ENCODE assay signal across 28 cellular contexts in genomic region chr17:6085812-6086211, GRCh38. TPM values are rescaled to one million over a fixed set of nuclear protein-coding genes. Genes with fewer than 3 reads are reported as not detected.
DNase-seq lines count a peak whose midpoint lies in the region; ATAC-seq, FAIRE-seq and TF ChIP-seq lines count a peak whose summit lies in the region.
"Had no signal": no experiment of that assay in that cellular context is flagged by ENCODE, and none has a peak within 500 bp of the region (broad histone marks: within the 10 kb centered on the region; RNA-seq: fewer than 3 reads in every experiment).

No MANE protein-coding gene starts in this region.

- no peak overlapping the region for H3K27ac ChIP-seq in HepG2 (ENCODE audit: extremely low read length, insufficient read depth, low read length)
- H3K27ac ChIP-seq in right lobe of liver = no peak overlapping the region
- H3K27ac ChIP-seq in neuronal stem cell (replicated peaks; ENCODE audit: low read length) = no peak overlapping the region
- H3K27ac ChIP-seq: BLaER1 treated with 17β-estradiol and CSF1 and Interleukin-3, amounts not matched to agents 10 nM and 100 nM; GM23248; Peyer's patch; SK-N-MC had no signal

- POLR2A ChIA-PET in HepG2 (lab: Yijun Ruan, JAX) = no interaction called here
- POLR2A ChIA-PET in WTC11 (lab: Charles Lee) = interaction anchor here (1.3 kb wide), 1 partner anchor 9 kb away, joined by 3 read pairs; no protein-coding TSS in a partner anchor

- no peak overlapping the region for H2BK5ac ChIP-seq in neuronal stem cell (ENCODE audit: low read length)

- TF ChIP-seq EP300 in HepG2 (IDR thresholded peaks at IDR 0.05; ENCODE audit: low read depth in 2 of 2, low read length in 2 of 2) (no peak), HepG2 (CRISPR knock-in tag; IDR thresholded peaks at IDR 0.05; ENCODE audit: borderline replicate concordance) (no peak)

- H3K36me3 ChIP-seq in HepG2 (replicated peaks in 1 of 2; ENCODE audit: control insufficient read depth in 1 of 2, insufficient read depth in 2 of 2, low read length in 2 of 2) (no peaks in the 10 kb centered on the region), right lobe of liver (no peaks in the 10 kb centered on the region), neuronal stem cell (replicated peaks in 1 of 2; ENCODE audit: control insufficient read depth in 2 of 2, insufficient read depth in 2 of 2, low read length in 2 of 2) (peaks cover 14 to 69% of the 10 kb centered on the region in 2 donors)
- H3K36me3 ChIP-seq: BLaER1 treated with 17β-estradiol and CSF1 and Interleukin-3, amounts not matched to agents 10 nM and 100 nM; MG63 had no signal

- peak overlapping the region; percentile 58 for H2BK120ac ChIP-seq in neuronal stem cell (ENCODE audit: low read depth, low read length)

- TF ChIP-seq CTCF in HepG2 (CRISPR knock-in tag; IDR thresholded peaks at IDR 0.05) (no peak), right lobe of liver (IDR thresholded peaks at IDR 0.05) (no peak), WTC11 (IDR thresholded peaks at IDR 0.05) (no peak)

- in situ Hi-C loops in HepG2 (cut with HindIII; ENCODE audit: extremely low pct_ligation_motif_present, low pct_unique_long_range_greater_than_20kb) = no loop called here

- no peak overlapping the region for H3K4me3 Mint-ChIP-seq in WTC11
- H3K4me3 Mint-ChIP-seq: CD4-positive, alpha-beta T cell had no signal

- H3K23ac ChIP-seq in neuronal stem cell (ENCODE audit: low read depth, low read length, poor library complexity) = peak overlapping the region; percentile 71

- FAIRE-seq in HepG2 (lab: Jason Lieb, UNC) = no peak
- FAIRE-seq: A204.1, G401.6 had no signal

- H3K27me3 Mint-ChIP-seq in WTC11 (ENCODE audit: low read depth) = no peaks in the 10 kb centered on the region
- H3K27me3 Mint-ChIP-seq: CD4-positive, alpha-beta T cell had no signal

- 14% methylated on average over 4 of the region's 9 CpGs for WGBS in HepG2 (ENCODE audit: low lambda C conversion rate)
- 73% methylated on average over 6 of the region's 9 CpGs for WGBS in right lobe of liver (ENCODE audit: insufficient coverage, low coverage, low lambda C conversion rate, missing lambda C conversion rate)
- WGBS in neuronal stem cell (ENCODE audit: extremely low coverage in 2 of 2, insufficient read length in 2 of 2, insufficient replicate concordance in 1 of 2), 2 donors = no CpG with 5 or more reads among the region's 9 CpGs

- DNase-seq in HepG2 (ENCODE audit: low spot score) = no peak
- no peak for DNase-seq in right lobe of liver
- no peak for DNase-seq in WTC11 (ENCODE audit: low spot score)
- DNase-seq in neuronal stem cell (ENCODE audit: low spot score) = no peak
- DNase-seq in AG08395 (ENCODE audit: low spot score) = no peak
- no peak for DNase-seq in NCI-H1105 treated with DMSO at 0.1 percent for 48 hours (lab: John Stamatoyannopoulos, UW)
- no peak for DNase-seq in T-helper 1 cell
- DNase-seq: AML-193; CD4-positive, alpha-beta T cell; COR-L47; DMS53; GM23248; H7; KG1; MG63; NCI-H1417; NCI-H1694; NCI-H2081; NCI-H226; NCI-H510A; NCI-H774; Peyer's patch; SHP77 treated with DMSO at 0.1 percent for 48 hours had no signal

- H3K36me3 Mint-ChIP-seq in WTC11 = peaks cover 11% of the 10 kb centered on the region

- H3K9ac ChIP-seq in HepG2 (ENCODE audit: insufficient read depth, low read depth, low read length) = no peak overlapping the region
- no peak overlapping the region for H3K9ac ChIP-seq in neuronal stem cell (ENCODE audit: low read depth, low read length, poor library complexity)
- H3K9ac ChIP-seq: BLaER1 treated with 17β-estradiol and CSF1 and Interleukin-3, amounts not matched to agents 10 nM and 100 nM; GM23248 had no signal

- H3K79me1 ChIP-seq in neuronal stem cell (ENCODE audit: low read depth, low read length) = no peaks in the 10 kb centered on the region

- H2AK5ac ChIP-seq in neuronal stem cell (ENCODE audit: low read depth, low read length) = peak overlapping the region; percentile 31

- no peaks in the 10 kb centered on the region for H3K79me2 ChIP-seq in HepG2 (ENCODE audit: insufficient read depth, low read length)

- TF ChIP-seq POLR2A in HepG2 (IDR thresholded peaks at IDR 0.05; ENCODE audit: insufficient read depth in 1 of 2, low read depth in 2 of 2, low read length in 2 of 2) (no peak), right lobe of liver (IDR thresholded peaks at IDR 0.05) (no peak)

- H3K4me1 ChIP-seq in HepG2 (ENCODE audit: insufficient read depth, low read length) (no peaks in the 10 kb centered on the region), right lobe of liver (no peaks in the 10 kb centered on the region), neuronal stem cell (ENCODE audit: control insufficient read depth in 2 of 2, insufficient read depth in 1 of 2, low read depth in 1 of 2, low read length in 2 of 2) (peaks cover 12 to 17% of the 10 kb centered on the region in 2 donors)
- H3K4me1 ChIP-seq: BLaER1 treated with 17β-estradiol and CSF1 and Interleukin-3, amounts not matched to agents 10 nM and 100 nM; Peyer's patch had no signal

- no peak overlapping the region for H3K4ac ChIP-seq in neuronal stem cell (ENCODE audit: low read length)

- H3K4me2 ChIP-seq in HepG2 (ENCODE audit: low read depth, low read length) (no peak overlapping the region), neuronal stem cell (ENCODE audit: insufficient read depth, low read length, poor library complexity, severe bottlenecking) (no peak overlapping the region)
- H3K4me2 ChIP-seq: BLaER1 treated with 17β-estradiol and CSF1 and Interleukin-3, amounts not matched to agents 10 nM and 100 nM had no signal

- no peak overlapping the region for H3K27ac Mint-ChIP-seq in WTC11
- H3K27ac Mint-ChIP-seq: CD4-positive, alpha-beta T cell had no signal

- no peaks in the 10 kb centered on the region for H4K20me1 ChIP-seq in HepG2 (ENCODE audit: insufficient read depth, low read length)

- H3K14ac ChIP-seq in neuronal stem cell (ENCODE audit: low read length) = no peak overlapping the region

- H2BK15ac ChIP-seq in neuronal stem cell (ENCODE audit: low read length) = no peak overlapping the region

- no peak overlapping the region for H2AFZ ChIP-seq in HepG2 (ENCODE audit: low read length)
- no peak overlapping the region for H2AFZ ChIP-seq in neuronal stem cell (ENCODE audit: low read length)
- H2AFZ ChIP-seq: GM23248 had no signal

- H3K4me3 ChIP-seq in HepG2 (replicated peaks in 1 of 3; ENCODE audit: insufficient read depth in 1 of 3, low read depth in 2 of 3, low read length in 3 of 3) (no peak overlapping the region), right lobe of liver (no peak overlapping the region), neuronal stem cell (ENCODE audit: low read length in 2 of 2) (no peak overlapping the region)
- H3K4me3 ChIP-seq: BLaER1 treated with 17β-estradiol and CSF1 and Interleukin-3, amounts not matched to agents 10 nM and 100 nM; GM23248; MG63; Peyer's patch; SK-N-MC had no signal

- ATAC-seq in HepG2 (no peak), right lobe of liver (no peak), WTC11 (peak; percentile 57), HG02759 (IDR thresholded peaks at IDR 0.05; ENCODE audit: unreplicated experiment) (no peak)

- no peak for TF ChIP-seq RAD21 in HepG2 (CRISPR knock-in tag; IDR thresholded peaks at IDR 0.05)

- H2BK12ac ChIP-seq in neuronal stem cell (ENCODE audit: low read length) = peak overlapping the region; percentile 94

- no peaks in the 10 kb centered on the region for H3K9me3 ChIP-seq in HepG2 (ENCODE audit: low read length)
- no peaks in the 10 kb centered on the region for H3K9me3 ChIP-seq in right lobe of liver
- H3K9me3 ChIP-seq in neuronal stem cell (replicated peaks in 1 of 2; ENCODE audit: control insufficient read depth in 2 of 2, insufficient read depth in 1 of 2, low read depth in 1 of 2, low read length in 2 of 2) = no peaks in the 10 kb centered on the region
- H3K9me3 ChIP-seq: BLaER1 treated with 17β-estradiol and CSF1 and Interleukin-3, amounts not matched to agents 10 nM and 100 nM; MG63; Peyer's patch had no signal

- CTCF ChIA-PET in HepG2 (lab: Yijun Ruan, JAX; ENCODE audit: low intra/inter-chr PET ratio, low total read pairs) (no interaction called here), WTC11 (lab: Charles Lee) (no interaction called here)

- no TSS peak for BruUV-seq in HepG2 (replicated peaks; lab: Mats Ljungman, UMichigan)

- peaks cover 4 to 11% of the 10 kb centered on the region in 2 experiments; a peak in 2 of 5 replicates for H3K27me3 ChIP-seq in HepG2 (ENCODE audit: control insufficient read depth in 1 of 2, insufficient read depth in 2 of 2, low read length in 2 of 2)
- no peaks in the 10 kb centered on the region for H3K27me3 ChIP-seq in right lobe of liver
- H3K27me3 ChIP-seq in neuronal stem cell (ENCODE audit: control insufficient read depth in 3 of 3, insufficient read depth in 3 of 3, low read depth in 1 of 3, low read length in 3 of 3) = no peaks in the 10 kb centered on the region
- H3K27me3 ChIP-seq: BLaER1 treated with 17β-estradiol and CSF1 and Interleukin-3, amounts not matched to agents 10 nM and 100 nM; MG63; Peyer's patch had no signal

- H3K9me3 Mint-ChIP-seq in WTC11 = no peaks in the 10 kb centered on the region
- H3K9me3 Mint-ChIP-seq: CD4-positive, alpha-beta T cell had no signal

- no peak overlapping the region for H4K8ac ChIP-seq in neuronal stem cell (ENCODE audit: low read depth, low read length)

- H3K4me1 Mint-ChIP-seq in WTC11 = peaks cover 22% of the 10 kb centered on the region

- intact Hi-C loops in HepG2 (cut with micrococcal nuclease; ENCODE audit: unreplicated experiment) = no loop called here
- intact Hi-C loops in right lobe of liver (cut with DNase I) = no loop called here

- peak overlapping the region; percentile 89 for H3K18ac ChIP-seq in neuronal stem cell (ENCODE audit: low read length)

- H4K91ac ChIP-seq in neuronal stem cell (ENCODE audit: low read depth, low read length, poor library complexity) = no peak overlapping the region

RNA-seq across cellular contexts. Expression of gene WSCD1, which starts 15.6 kb away (rescaled TPM):
- total RNA-seq in HepG2 (2016; rRNA removed; fragmentation: Illumina TruSeq; extraction: Trizol) (2.2 and 2.7 TPM in 2 replicates), right lobe of liver (1 to 10 TPM; 1.3 to 4.6 (median 1.6) TPM), WTC11 (2021) (57.5 to 80.2 TPM (median 71.9 TPM) in 3 replicates)
- 1.3 and 1.5 TPM in 2 replicates for total RNA-seq in HepG2 (2016; cell fraction: cytosol; rRNA removed; fragmentation: Illumina TruSeq; extraction: Trizol; ENCODE audit: low read depth)
- total RNA-seq in HepG2 (2016; cell fraction: insoluble cytoplasmic fraction; rRNA removed; fragmentation: Illumina TruSeq; extraction: Trizol) = 2.3 and 2.6 TPM in 2 replicates
- 3.8 TPM in 2 replicates for total RNA-seq in HepG2 (2016; cell fraction: membrane; rRNA removed; fragmentation: Illumina TruSeq; extraction: Trizol)
- 1.4 and 1.6 TPM in 2 replicates for total RNA-seq in HepG2 (2016; cell fraction: nucleus; rRNA removed; fragmentation: Illumina TruSeq; extraction: Trizol)
- polyA plus RNA-seq in HepG2 (2011; rRNA removed) = 0.24 and 0.50 TPM in 2 replicates
- polyA plus RNA-seq in HepG2 (2011; cell fraction: cytosol; rRNA removed) = 0.60 and 0.71 TPM in 2 replicates
- 0.48 and 0.57 TPM in 2 replicates for polyA plus RNA-seq in HepG2 (2011; cell fraction: nucleus; rRNA removed)
- 0.43 and 0.65 TPM in 2 replicates for polyA plus RNA-seq in HepG2 (2012)
- 1.2 and 1.5 TPM in 2 replicates for polyA plus RNA-seq in HepG2 (2016; cell fraction: cytosol; fragmentation: Illumina TruSeq; extraction: Trizol; ENCODE audit: low read depth)
- 2.5 and 3.8 TPM in 2 replicates for polyA plus RNA-seq in HepG2 (2016; cell fraction: insoluble cytoplasmic fraction; fragmentation: Illumina TruSeq; extraction: Trizol; ENCODE audit: low read depth)
- 2.6 and 3.4 TPM in 2 replicates for polyA plus RNA-seq in HepG2 (2016; cell fraction: membrane; fragmentation: Illumina TruSeq; extraction: Trizol; ENCODE audit: low read depth)
- polyA plus RNA-seq in HepG2 (2016; cell fraction: nucleus; fragmentation: Illumina TruSeq; extraction: Trizol; ENCODE audit: insufficient read depth, low read depth) = 2.0 and 2.1 TPM in 2 replicates
- 1.2 TPM in 1 of 2 replicates, not detected in the other for polyA minus RNA-seq in HepG2 (2011; rRNA and poly(A)+ RNA removed; ENCODE audit: low replicate concordance)
- 0.69 and 0.70 TPM in 2 replicates for polyA minus RNA-seq in HepG2 (2011; cell fraction: cytosol; rRNA and poly(A)+ RNA removed)
- polyA minus RNA-seq in HepG2 (2011; cell fraction: nucleus; rRNA and poly(A)+ RNA removed) = 0.12 and 0.13 TPM in 2 replicates
- polyA plus RNA-seq in neuronal stem cell (2013, experiment 1 of 2) = 19.9 TPM
- polyA plus RNA-seq in neuronal stem cell (2013, experiment 2 of 2) = 19.9 TPM
- total RNA-seq: CD4-positive, alpha-beta T cell had no signal
- polyA plus RNA-seq: GM23248 had no signal

Comparison
In these comparisons a context has a peak if more than half of its experiments do, and no peak if none do; other contexts are left out.
1. RNA of gene WSCD1, which starts 15.6 kb away (total RNA-seq): 57.5 to 80.2 TPM in WTC11; 1.3 to 3.8 TPM in HepG2 and 1.3 to 4.6 TPM in right lobe of liver; every median in the first group is over 10 times any median in the second.